Comparison of ENCODE assay signal across 1 cellular context in the genomic region with DNA sequence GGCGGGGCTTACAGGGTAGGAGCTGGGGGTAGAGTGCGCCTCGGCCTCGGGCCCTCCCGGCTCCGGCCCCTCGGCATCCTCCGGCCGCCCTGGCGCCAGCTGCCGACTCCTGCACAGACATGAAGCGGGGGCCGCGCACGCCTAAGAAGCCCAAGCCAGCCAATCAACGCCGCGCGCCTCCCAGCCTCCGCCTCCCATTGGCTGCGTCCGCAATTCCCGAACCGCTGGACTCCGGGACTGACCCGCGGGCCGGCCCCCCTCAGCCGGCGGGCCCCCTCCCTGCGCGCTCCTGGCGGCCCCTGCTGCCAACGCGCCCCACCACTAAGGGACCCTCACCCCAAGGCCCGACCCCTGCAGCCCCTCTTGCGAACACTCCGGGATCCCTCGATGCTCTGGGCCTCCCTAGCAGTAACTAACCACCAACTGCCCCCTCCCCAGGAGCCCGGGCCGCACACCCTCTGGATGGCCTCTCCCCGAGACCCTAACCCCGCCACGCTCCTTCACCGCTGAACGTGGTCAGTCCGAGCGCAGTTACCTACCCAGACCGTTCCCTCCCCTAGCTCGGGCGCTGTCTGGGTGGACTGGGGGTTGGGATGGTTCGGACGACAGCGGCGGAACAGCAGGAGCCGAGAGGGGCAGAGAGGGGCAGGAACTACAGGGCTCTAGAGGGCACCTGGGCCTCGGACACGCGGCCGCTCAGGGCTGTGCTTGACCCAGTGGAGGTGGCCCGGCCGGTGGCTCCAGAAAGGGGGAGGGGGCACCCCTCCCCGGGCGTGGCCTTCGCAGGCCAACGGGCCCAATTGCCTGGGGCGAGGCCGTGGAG.
TF ChIP-seq lines count a peak whose summit lies in the region.

No MANE protein-coding gene starts in this region.

TF ChIP-seq in HepG2, 621 proteins besides CTCF, POLR2A, EP300 and RAD21 (continued from another document and continues in another):
- TF ChIP-seq, protein P1, sequence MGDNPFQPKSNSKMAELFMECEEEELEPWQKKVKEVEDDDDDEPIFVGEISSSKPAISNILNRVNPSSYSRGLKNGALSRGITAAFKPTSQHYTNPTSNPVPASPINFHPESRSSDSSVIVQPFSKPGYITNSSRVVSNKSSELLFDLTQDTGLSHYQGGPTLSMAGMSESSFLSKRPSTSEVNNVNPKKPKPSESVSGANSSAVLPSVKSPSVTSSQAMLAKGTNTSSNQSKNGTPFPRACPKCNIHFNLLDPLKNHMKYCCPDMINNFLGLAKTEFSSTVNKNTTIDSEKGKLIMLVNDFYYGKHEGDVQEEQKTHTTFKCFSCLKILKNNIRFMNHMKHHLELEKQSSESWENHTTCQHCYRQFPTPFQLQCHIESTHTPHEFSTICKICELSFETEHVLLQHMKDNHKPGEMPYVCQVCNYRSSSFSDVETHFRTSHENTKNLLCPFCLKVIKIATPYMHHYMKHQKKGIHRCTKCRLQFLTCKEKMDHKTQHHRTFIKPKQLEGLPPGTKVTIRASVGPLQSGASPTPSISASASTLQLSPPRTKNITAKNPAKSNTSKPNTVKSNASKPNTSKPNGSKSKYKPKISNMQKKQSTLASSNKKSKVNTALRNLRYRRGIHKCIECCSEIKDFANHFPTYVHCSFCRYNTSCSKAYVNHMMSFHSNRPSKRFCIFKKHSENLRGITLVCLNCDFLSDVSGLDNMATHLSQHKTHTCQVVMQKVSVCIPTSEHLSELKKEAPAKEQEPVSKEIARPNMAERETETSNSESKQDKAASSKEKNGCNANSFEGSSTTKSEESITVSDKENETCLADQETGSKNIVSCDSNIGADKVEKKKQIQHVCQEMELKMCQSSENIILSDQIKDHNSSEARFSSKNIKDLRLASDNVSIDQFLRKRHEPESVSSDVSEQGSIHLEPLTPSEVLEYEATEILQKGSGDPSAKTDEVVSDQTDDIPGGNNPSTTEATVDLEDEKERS (CRISPR knock-in tag; IDR thresholded peaks at IDR 0.05), result 0 out of 2 replicates have a peak, but pooled peaks have one; percentile 21
- TF ChIP-seq RFXAP (CRISPR knock-in tag; IDR thresholded peaks at IDR 0.05; ENCODE audit: borderline replicate concordance), result peak; percentile 70; the same call in 1 of the 2 replicates
- TF ChIP-seq, protein P2, sequence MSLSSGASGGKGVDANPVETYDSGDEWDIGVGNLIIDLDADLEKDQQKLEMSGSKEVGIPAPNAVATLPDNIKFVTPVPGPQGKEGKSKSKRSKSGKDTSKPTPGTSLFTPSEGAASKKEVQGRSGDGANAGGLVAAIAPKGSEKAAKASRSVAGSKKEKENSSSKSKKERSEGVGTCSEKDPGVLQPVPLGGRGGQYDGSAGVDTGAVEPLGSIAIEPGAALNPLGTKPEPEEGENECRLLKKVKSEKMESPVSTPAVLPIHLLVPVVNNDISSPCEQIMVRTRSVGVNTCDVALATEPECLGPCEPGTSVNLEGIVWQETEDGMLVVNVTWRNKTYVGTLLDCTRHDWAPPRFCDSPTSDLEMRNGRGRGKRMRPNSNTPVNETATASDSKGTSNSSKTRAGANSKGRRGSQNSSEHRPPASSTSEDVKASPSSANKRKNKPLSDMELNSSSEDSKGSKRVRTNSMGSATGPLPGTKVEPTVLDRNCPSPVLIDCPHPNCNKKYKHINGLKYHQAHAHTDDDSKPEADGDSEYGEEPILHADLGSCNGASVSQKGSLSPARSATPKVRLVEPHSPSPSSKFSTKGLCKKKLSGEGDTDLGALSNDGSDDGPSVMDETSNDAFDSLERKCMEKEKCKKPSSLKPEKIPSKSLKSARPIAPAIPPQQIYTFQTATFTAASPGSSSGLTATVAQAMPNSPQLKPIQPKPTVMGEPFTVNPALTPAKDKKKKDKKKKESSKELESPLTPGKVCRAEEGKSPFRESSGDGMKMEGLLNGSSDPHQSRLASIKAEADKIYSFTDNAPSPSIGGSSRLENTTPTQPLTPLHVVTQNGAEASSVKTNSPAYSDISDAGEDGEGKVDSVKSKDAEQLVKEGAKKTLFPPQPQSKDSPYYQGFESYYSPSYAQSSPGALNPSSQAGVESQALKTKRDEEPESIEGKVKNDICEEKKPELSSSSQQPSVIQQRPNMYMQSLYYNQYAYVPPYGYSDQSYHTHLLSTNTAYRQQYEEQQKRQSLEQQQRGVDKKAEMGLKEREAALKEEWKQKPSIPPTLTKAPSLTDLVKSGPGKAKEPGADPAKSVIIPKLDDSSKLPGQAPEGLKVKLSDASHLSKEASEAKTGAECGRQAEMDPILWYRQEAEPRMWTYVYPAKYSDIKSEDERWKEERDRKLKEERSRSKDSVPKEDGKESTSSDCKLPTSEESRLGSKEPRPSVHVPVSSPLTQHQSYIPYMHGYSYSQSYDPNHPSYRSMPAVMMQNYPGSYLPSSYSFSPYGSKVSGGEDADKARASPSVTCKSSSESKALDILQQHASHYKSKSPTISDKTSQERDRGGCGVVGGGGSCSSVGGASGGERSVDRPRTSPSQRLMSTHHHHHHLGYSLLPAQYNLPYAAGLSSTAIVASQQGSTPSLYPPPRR (CRISPR knock-in tag; IDR thresholded peaks at IDR 0.05; ENCODE audit: borderline replicate concordance), result 0 out of 2 replicates have a peak, but pooled peaks have one; percentile 38
- TF ChIP-seq ZNF17 (CRISPR knock-in tag; IDR thresholded peaks at IDR 0.05), result no peak
- no peak for TF ChIP-seq DMTF1 (CRISPR knock-in tag; IDR thresholded peaks at IDR 0.05)
- peak; percentile 85; the same call in 1 of the 2 replicates for TF ChIP-seq EEA1 (CRISPR knock-in tag; IDR thresholded peaks at IDR 0.05; ENCODE audit: borderline replicate concordance)
- TF ChIP-seq GLI4 (CRISPR knock-in tag; IDR thresholded peaks at IDR 0.05; ENCODE audit: borderline replicate concordance), result peak; percentile 90; the same call in 1 of the 2 replicates
- 0 out of 2 replicates have a peak, but pooled peaks have one; percentile 41 for TF ChIP-seq RFX5 (IDR thresholded peaks at IDR 0.05; ENCODE audit: low read depth, low read length)
- no peak for TF ChIP-seq NONO (IDR thresholded peaks at IDR 0.05)
- peak; percentile 89 for TF ChIP-seq NONO (CRISPR knock-in tag; conservative IDR thresholded peaks at IDR 0.05)
- no peak for TF ChIP-seq CREM (IDR thresholded peaks at IDR 0.05)
- TF ChIP-seq CREM (CRISPR knock-in tag; IDR thresholded peaks at IDR 0.05), result no peak
- no peak for TF ChIP-seq ARNT (IDR thresholded peaks at IDR 0.05)
- TF ChIP-seq TAF1 (CRISPR knock-in tag; IDR thresholded peaks at IDR 0.05), result peak; percentile 85
- TF ChIP-seq ZBTB7B (CRISPR knock-in tag; IDR thresholded peaks at IDR 0.05), result peak; percentile 86
- TF ChIP-seq KIAA2018 (CRISPR knock-in tag; IDR thresholded peaks at IDR 0.05; ENCODE audit: borderline replicate concordance), result no peak
- TF ChIP-seq, protein P3, sequence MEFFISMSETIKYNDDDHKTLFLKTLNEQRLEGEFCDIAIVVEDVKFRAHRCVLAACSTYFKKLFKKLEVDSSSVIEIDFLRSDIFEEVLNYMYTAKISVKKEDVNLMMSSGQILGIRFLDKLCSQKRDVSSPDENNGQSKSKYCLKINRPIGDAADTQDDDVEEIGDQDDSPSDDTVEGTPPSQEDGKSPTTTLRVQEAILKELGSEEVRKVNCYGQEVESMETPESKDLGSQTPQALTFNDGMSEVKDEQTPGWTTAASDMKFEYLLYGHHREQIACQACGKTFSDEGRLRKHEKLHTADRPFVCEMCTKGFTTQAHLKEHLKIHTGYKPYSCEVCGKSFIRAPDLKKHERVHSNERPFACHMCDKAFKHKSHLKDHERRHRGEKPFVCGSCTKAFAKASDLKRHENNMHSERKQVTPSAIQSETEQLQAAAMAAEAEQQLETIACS (CRISPR knock-in tag; IDR thresholded peaks at IDR 0.05), result no peak
- no peak; the same call in 1 of the 2 replicates for TF ChIP-seq ZNF749 (CRISPR knock-in tag; IDR thresholded peaks at IDR 0.05; ENCODE audit: borderline replicate concordance)
- peak; percentile 86 for TF ChIP-seq NFYC (CRISPR knock-in tag; IDR thresholded peaks at IDR 0.05)
- TF ChIP-seq ZMYM2 (CRISPR knock-in tag; IDR thresholded peaks at IDR 0.05), result peak; percentile 12; the same call in 1 of the 2 replicates
- TF ChIP-seq SUZ12 (IDR thresholded peaks at IDR 0.05; ENCODE audit: low read depth, low read length), result no peak
- TF ChIP-seq, protein P4, sequence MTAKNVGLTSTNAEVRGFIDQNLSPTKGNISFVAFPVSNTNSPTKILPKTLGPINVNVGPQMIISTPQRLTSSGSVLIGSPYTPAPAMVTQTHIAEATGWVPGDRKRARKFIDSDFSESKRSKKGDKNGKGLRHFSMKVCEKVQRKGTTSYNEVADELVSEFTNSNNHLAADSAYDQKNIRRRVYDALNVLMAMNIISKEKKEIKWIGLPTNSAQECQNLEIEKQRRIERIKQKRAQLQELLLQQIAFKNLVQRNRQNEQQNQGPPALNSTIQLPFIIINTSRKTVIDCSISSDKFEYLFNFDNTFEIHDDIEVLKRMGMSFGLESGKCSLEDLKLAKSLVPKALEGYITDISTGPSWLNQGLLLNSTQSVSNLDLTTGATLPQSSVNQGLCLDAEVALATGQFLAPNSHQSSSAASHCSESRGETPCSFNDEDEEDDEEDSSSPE (CRISPR knock-in tag; IDR thresholded peaks at IDR 0.05), result peak; percentile 69
- peak in 1 of 2 experiments; percentile 18; a peak in 1 of 4 replicates for TF ChIP-seq ATF4 (CRISPR knock-in tag; IDR thresholded peaks at IDR 0.05)
- TF ChIP-seq MIER3 (CRISPR knock-in tag; IDR thresholded peaks at IDR 0.05; ENCODE audit: borderline replicate concordance), result peak; percentile 25; the same call in 1 of the 2 replicates
- TF ChIP-seq SIN3A (IDR thresholded peaks at IDR 0.05; ENCODE audit: borderline replicate concordance, low read depth, low read length), result peak; percentile 37; the same call in 1 of the 2 replicates
- TF ChIP-seq ZNF556 (CRISPR knock-in tag; IDR thresholded peaks at IDR 0.05; ENCODE audit: borderline replicate concordance), result peak; percentile 31; the same call in 1 of the 2 replicates
- TF ChIP-seq ZNF121 (CRISPR knock-in tag; IDR thresholded peaks at IDR 0.05), result 0 out of 2 replicates have a peak, but pooled peaks have one; percentile 58
- no peak for TF ChIP-seq ZNF713 (CRISPR knock-in tag; IDR thresholded peaks at IDR 0.05)
- no peak for TF ChIP-seq JDP2 (CRISPR knock-in tag; IDR thresholded peaks at IDR 0.05; ENCODE audit: borderline replicate concordance)
- 0 out of 2 replicates have a peak, but pooled peaks have one; percentile 58 for TF ChIP-seq ZNF672 (CRISPR knock-in tag; IDR thresholded peaks at IDR 0.05)
